Comparison of ENCODE assay signal across 21 cellular contexts in the genomic region with DNA sequence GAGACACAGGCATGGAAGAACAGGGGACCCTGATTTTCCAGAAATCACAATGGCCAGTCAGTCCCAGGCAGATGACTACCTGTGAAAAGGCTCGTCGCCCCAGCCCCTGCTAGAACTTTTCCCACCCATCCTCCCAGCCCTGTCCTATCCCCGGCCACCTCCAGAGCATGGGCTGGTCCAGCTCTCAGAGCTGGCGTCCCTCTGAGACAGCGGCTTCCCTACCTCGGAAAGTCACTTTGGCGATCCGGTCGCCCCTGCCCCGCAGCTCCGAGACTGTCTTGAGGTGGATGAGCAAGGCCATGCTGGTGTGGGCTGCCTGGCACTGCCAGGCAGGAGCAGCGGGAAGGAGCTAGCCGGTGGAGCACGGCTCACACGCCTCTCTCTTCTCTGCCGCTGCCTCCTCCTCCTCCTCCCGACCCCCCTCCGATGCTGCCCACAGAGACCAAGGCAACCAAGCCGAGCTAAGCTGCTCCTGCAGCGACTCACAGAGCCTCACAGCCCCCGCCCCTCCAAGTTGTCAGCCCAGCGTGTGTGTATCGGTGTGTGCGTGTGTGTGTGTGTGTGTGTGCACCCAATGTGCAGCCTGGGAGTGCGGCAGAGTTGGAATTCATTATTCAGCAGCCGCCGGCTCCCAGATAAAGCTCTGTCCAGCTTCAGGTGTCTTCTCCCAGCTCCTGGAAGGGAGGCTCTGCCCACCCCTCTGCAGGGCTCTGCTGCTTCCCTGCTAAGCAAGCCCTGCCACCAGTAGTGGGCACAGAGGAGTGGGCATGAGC.
DNase-seq lines count a peak whose midpoint lies in the region; TF ChIP-seq lines count a peak whose summit lies in the region.
"Had no signal": no experiment of that assay in that cellular context is flagged by ENCODE, and none has a peak within 500 bp of the region (broad histone marks: within the 10 kb centered on the region; RNA-seq: fewer than 3 reads in every experiment).

No MANE protein-coding gene starts in this region.

- POLR2A ChIA-PET in MCF 10A (lab: Yijun Ruan, JAX) = interaction anchor here (0.6 kb wide), 1 partner anchor 161 kb away, joined by 3 read pairs; no protein-coding TSS in a partner anchor

- CTCF ChIA-PET in MCF 10A (lab: Yijun Ruan, JAX) = no interaction called here

- H3K9me3 ChIP-seq in BE2C = no peaks in the 10 kb centered on the region
- H3K9me3 ChIP-seq: SJSA1, tibial nerve had no signal

- no peak overlapping the region for H3K27ac Mint-ChIP-seq in MCF 10A (ENCODE audit: low read depth, unreplicated experiment)
- H3K27ac Mint-ChIP-seq: B cell; dendritic cell treated with granulocyte-macrophage colony-stimulating factor and Interleukin-4, amounts not matched to agents 40 ng/mL and 50 ng/mL, for 4 days; IgD-negative memory B cell had no signal

- no peak for TF ChIP-seq CTCF in BE2C (IDR thresholded peaks at IDR 0.05; ENCODE audit: low read depth, low read length)
- no peak for TF ChIP-seq CTCF in MCF 10A (IDR thresholded peaks at IDR 0.05; ENCODE audit: unreplicated experiment)

- H3K4me3 ChIP-seq in BE2C (ENCODE audit: low read depth, low read length) (no peak overlapping the region), H7 (ENCODE audit: insufficient read depth, low read depth, low read length) (no peak overlapping the region)
- H3K4me3 ChIP-seq: SJSA1, tibial nerve had no signal

- peaks cover 8% of the 10 kb centered on the region for H3K4me1 Mint-ChIP-seq in MCF 10A (ENCODE audit: insufficient read depth, unreplicated experiment)

- BruUV-seq in MCF 10A (replicated peaks; lab: Mats Ljungman, UMichigan) = no TSS peak

- no peaks in the 10 kb centered on the region for H3K36me3 Mint-ChIP-seq in MCF 10A (ENCODE audit: insufficient read depth, unreplicated experiment)

- H3K4me3 Mint-ChIP-seq in MCF 10A (ENCODE audit: unreplicated experiment) = no peak overlapping the region
- H3K4me3 Mint-ChIP-seq: B cell; dendritic cell treated with granulocyte-macrophage colony-stimulating factor and Interleukin-4, amounts not matched to agents 40 ng/mL and 50 ng/mL, for 4 days; IgD-negative memory B cell had no signal

- intact Hi-C loops in MCF 10A (cut with micrococcal nuclease) = no loop called here

- peaks cover 88% of the 10 kb centered on the region for H3K27me3 Mint-ChIP-seq in MCF 10A (ENCODE audit: insufficient read depth, unreplicated experiment)

- H3K27me3 ChIP-seq in BE2C (no peaks in the 10 kb centered on the region), H7 (ENCODE audit: control insufficient read depth, insufficient read depth, low read length) (0 out of 2 replicates have a peak, but pooled peaks cover 1% of the 10 kb centered on the region)

- no peaks in the 10 kb centered on the region for H3K4me1 ChIP-seq in BE2C

- H3K9me3 Mint-ChIP-seq in MCF 10A (ENCODE audit: unreplicated experiment) = no peaks in the 10 kb centered on the region
- H3K9me3 Mint-ChIP-seq: dendritic cell treated with granulocyte-macrophage colony-stimulating factor and Interleukin-4, amounts not matched to agents 40 ng/mL and 50 ng/mL, for 4 days; IgD-negative memory B cell had no signal

- H3K27ac ChIP-seq in caudate nucleus (ENCODE audit: low read depth, low read length) = no peak overlapping the region
- H3K27ac ChIP-seq: SJSA1, tibial nerve had no signal

- H3K36me3 ChIP-seq in BE2C (no peaks in the 10 kb centered on the region), H7 (replicated peaks; ENCODE audit: control insufficient read depth, insufficient read depth, low read length) (no peaks in the 10 kb centered on the region)
- H3K36me3 ChIP-seq: SJSA1, tibial nerve had no signal

- DNase-seq in BE2C (peak; percentile 38), H7 (peak; percentile 79), caudate nucleus (lab: John Stamatoyannopoulos, UW) (peak in 32 of 61 donors; percentile 15 to 74 (median 42)), mesenteric fat pad (ENCODE audit: low spot score) (peak; percentile 74), MCF 10A (ENCODE audit: unreplicated experiment) (no peak), GDM1 (lab: John Stamatoyannopoulos, UW) (no peak)
- no peak for DNase-seq in stimulated activated CD8-positive, alpha-beta memory T cell treated with anti-CD3 and anti-CD28 coated beads, Interleukin-4, amount 100 ng/mL, for 48 hours
- DNase-seq in effector CD4-positive, alpha-beta T cell = no peak
- DNase-seq: activated CD4-positive, alpha-beta T cell treated with anti-CD3 and anti-CD28 coated beads, Interleukin-2, amount 50 U/mL, for 1 hour; activated T-cell treated with anti-CD3 and anti-CD28 coated beads, Interleukin-2, amount 50 U/mL, for 48 hours; DMS153; HCEC 1CT; NCI-H1092; NCI-H345; stimulated activated CD4-positive, alpha-beta T cell treated with anti-CD3 and anti-CD28 coated beads, Interleukin-2, amount 100 ng/mL, for 48 hours; T-helper 9 cell had no signal

Comparison
In these comparisons a context has a peak if more than half of its experiments do, and no peak if none do; other contexts are left out.
1. DNase-seq: peak in BE2C (single experiment), H7 (single experiment), caudate nucleus (32 of 61) and mesenteric fat pad (single experiment); none in MCF 10A (single experiment), stimulated activated CD8-positive, alpha-beta memory T cell treated with anti-CD3 and anti-CD28 coated beads, Interleukin-4, amount 100 ng/mL, for 48 hours (single experiment), GDM1 (single experiment) and effector CD4-positive, alpha-beta T cell (single experiment).